13 cellular contexts compared by ENCODE assay signal in genomic region chr5:158543539-158544387, GRCh38.
DNase-seq lines count a peak whose midpoint lies in the region; TF ChIP-seq lines count a peak whose summit lies in the region.
"Had no signal": no experiment of that assay in that cellular context is flagged by ENCODE, and none has a peak within 500 bp of the region (broad histone marks: within the 10 kb centered on the region; RNA-seq: fewer than 3 reads in every experiment).

No MANE protein-coding gene starts in this region.

- DNase-seq in T-helper 2 cell treated with Interferon-gamma antibody and Interleukin-4, amounts not matched to agents 5 μg/mL and 100 μg/mL, for 36 hours (ENCODE audit: low spot score): peak; percentile 4
- no peak for DNase-seq in T-helper 2 cell
- DNase-seq in amniotic stem cell (lab: John Stamatoyannopoulos, UW): peak; percentile 50
- DNase-seq in right atrium auricular region (ENCODE audit: low spot score): no peak
- peak; percentile 72 for DNase-seq in smooth muscle cell of the brain vasculature (ENCODE audit: low read depth, low spot score)
- DNase-seq in CD14-positive monocyte (ENCODE audit: low spot score): no peak
- DNase-seq in NAMALWA (ENCODE audit: low spot score): no peak
- no peak for DNase-seq in NCI-H345 treated with DMSO at 0.1 percent for 48 hours (lab: John Stamatoyannopoulos, UW; ENCODE audit: unreplicated experiment)
- DNase-seq: 8988T; activated CD4-positive, alpha-beta memory T cell treated with anti-CD3 and anti-CD28 coated beads for 36 hours; NCI-H82 had no signal

- H3K4me1 Mint-ChIP-seq in T-helper 2 cell treated with Interferon-gamma antibody and Interleukin-4, amounts not matched to agents 5 μg/mL and 100 μg/mL, for 36 hours (ENCODE audit: low read depth): no peaks in the 10 kb centered on the region
- H3K4me1 Mint-ChIP-seq in CD14-positive monocyte: no peaks in the 10 kb centered on the region

- intact Hi-C loops in CD14-positive monocyte (cut with micrococcal nuclease): no loop called here

- H3K27me3 ChIP-seq in right atrium auricular region: no peaks in the 10 kb centered on the region

- H3K4me1 ChIP-seq in right atrium auricular region: no peaks in the 10 kb centered on the region

- H3K4me3 Mint-ChIP-seq in T-helper 2 cell treated with Interferon-gamma antibody and Interleukin-4, amounts not matched to agents 5 μg/mL and 100 μg/mL, for 36 hours: no peak overlapping the region
- no peak overlapping the region for H3K4me3 Mint-ChIP-seq in CD14-positive monocyte
- H3K4me3 Mint-ChIP-seq: activated CD4-positive, alpha-beta memory T cell treated with anti-CD3 and anti-CD28 coated beads for 36 hours; natural killer cell treated with Interleukin-12 subunit alpha and Interleukin-12 subunit beta and Interleukin-15 and Interleukin-18, amount 100 ng/mL, for 72 hours; stimulated activated memory B cell treated with anti-CD40 and anti-IgM and Interleukin-4, amounts not matched to agents 10 μg/mL and 1 μg/mL and 100 μg/mL, for 72 hours had no signal

- H3K36me3 Mint-ChIP-seq in T-helper 2 cell treated with Interferon-gamma antibody and Interleukin-4, amounts not matched to agents 5 μg/mL and 100 μg/mL, for 36 hours (ENCODE audit: low read depth): no peaks in the 10 kb centered on the region
- no peaks in the 10 kb centered on the region for H3K36me3 Mint-ChIP-seq in CD14-positive monocyte
- H3K36me3 Mint-ChIP-seq: activated CD4-positive, alpha-beta memory T cell treated with anti-CD3 and anti-CD28 coated beads for 36 hours; natural killer cell treated with Interleukin-12 subunit alpha and Interleukin-12 subunit beta and Interleukin-15 and Interleukin-18, amount 100 ng/mL, for 72 hours; stimulated activated memory B cell treated with anti-CD40 and anti-IgM and Interleukin-4, amounts not matched to agents 10 μg/mL and 1 μg/mL and 100 μg/mL, for 72 hours had no signal

- H3K9me3 ChIP-seq in right atrium auricular region: peaks cover 3 to 9% of the 10 kb centered on the region in 2 donors

- TF ChIP-seq CTCF in right atrium auricular region (IDR thresholded peaks at IDR 0.05): no peak
- TF ChIP-seq CTCF in CD14-positive monocyte (IDR thresholded peaks at IDR 0.05): no peak

- peaks cover 3% of the 10 kb centered on the region for H3K27me3 Mint-ChIP-seq in T-helper 2 cell treated with Interferon-gamma antibody and Interleukin-4, amounts not matched to agents 5 μg/mL and 100 μg/mL, for 36 hours (ENCODE audit: low read depth)
- peaks cover 0 to 5% (median 0%) of the 10 kb centered on the region in 3 donors for H3K27me3 Mint-ChIP-seq in CD14-positive monocyte (ENCODE audit: low read depth in 3 of 3)
- H3K27me3 Mint-ChIP-seq: activated CD4-positive, alpha-beta memory T cell treated with anti-CD3 and anti-CD28 coated beads for 36 hours; natural killer cell treated with Interleukin-12 subunit alpha and Interleukin-12 subunit beta and Interleukin-15 and Interleukin-18, amount 100 ng/mL, for 72 hours; stimulated activated memory B cell treated with anti-CD40 and anti-IgM and Interleukin-4, amounts not matched to agents 10 μg/mL and 1 μg/mL and 100 μg/mL, for 72 hours had no signal

- peak overlapping the region; percentile 55 to 73 for H3K27ac ChIP-seq in right atrium auricular region

- no peaks in the 10 kb centered on the region for H3K36me3 ChIP-seq in right atrium auricular region

- H3K4me3 ChIP-seq in right atrium auricular region: no peak overlapping the region

- no peak overlapping the region for H3K27ac Mint-ChIP-seq in T-helper 2 cell treated with Interferon-gamma antibody and Interleukin-4, amounts not matched to agents 5 μg/mL and 100 μg/mL, for 36 hours
- no peak overlapping the region for H3K27ac Mint-ChIP-seq in CD14-positive monocyte
- H3K27ac Mint-ChIP-seq: activated CD4-positive, alpha-beta memory T cell treated with anti-CD3 and anti-CD28 coated beads for 36 hours; natural killer cell treated with Interleukin-12 subunit alpha and Interleukin-12 subunit beta and Interleukin-15 and Interleukin-18, amount 100 ng/mL, for 72 hours; stimulated activated memory B cell treated with anti-CD40 and anti-IgM and Interleukin-4, amounts not matched to agents 10 μg/mL and 1 μg/mL and 100 μg/mL, for 72 hours had no signal

- H3K9me3 Mint-ChIP-seq in T-helper 2 cell treated with Interferon-gamma antibody and Interleukin-4, amounts not matched to agents 5 μg/mL and 100 μg/mL, for 36 hours: no peaks in the 10 kb centered on the region
- peaks cover 0 to 15% (median 4%) of the 10 kb centered on the region in 7 donors for H3K9me3 Mint-ChIP-seq in CD14-positive monocyte
- H3K9me3 Mint-ChIP-seq: natural killer cell treated with Interleukin-12 subunit alpha and Interleukin-12 subunit beta and Interleukin-15 and Interleukin-18, amount 100 ng/mL, for 72 hours had no signal

Comparison
In these comparisons a context has a peak if more than half of its experiments do, and no peak if none do; other contexts are left out.
1. DNase-seq: peak in T-helper 2 cell treated with Interferon-gamma antibody and Interleukin-4, amounts not matched to agents 5 μg/mL and 100 μg/mL, for 36 hours (single experiment), amniotic stem cell (single experiment) and smooth muscle cell of the brain vasculature (single experiment); none in T-helper 2 cell (0 of 5), right atrium auricular region (single experiment), CD14-positive monocyte (single experiment), NAMALWA (single experiment) and NCI-H345 treated with DMSO at 0.1 percent for 48 hours (single experiment).